In genomic region chr3:65196663-65197062, GRCh38 we compare ENCODE assay signal across 13 cellular contexts.
A peak's percentile ranks its signal among the peaks of the same experiment; 100 is the strongest.
DNase-seq lines count a peak whose midpoint lies in the region; ATAC-seq, FAIRE-seq and TF ChIP-seq lines count a peak whose summit lies in the region.
"Had no signal": no experiment of that assay in that cellular context is flagged by ENCODE, and none has a peak within 500 bp of the region (broad histone marks: within the 10 kb centered on the region; RNA-seq: fewer than 3 reads in every experiment).

No MANE protein-coding gene starts in this region.

- DNase-seq in RCC 7860 (ENCODE audit: low spot score) (peak; percentile 14), H1 (ENCODE audit: low read depth in 1 of 2, low spot score in 2 of 2) (no peak), left kidney (ENCODE audit: low read depth, low spot score) (peak; percentile 24), urothelium cell line (ENCODE audit: low spot score) (peak; percentile 23), GM19240 (ENCODE audit: insufficient read length, low spot score) (no peak), sigmoid colon (no peak)
- DNase-seq: C1 segment of cervical spinal cord, KBM-7, NCI-H1092, NCI-H2107, NCI-H774 had no signal

- CTCF ChIA-PET in H1 (lab: Charles Lee; ENCODE audit: partially characterized antibody), result no interaction called here

- TF ChIP-seq EP300 in H1 (IDR thresholded peaks at IDR 0.05; ENCODE audit: borderline replicate concordance in 1 of 2, low read depth in 2 of 2, low read length in 2 of 2) (no peak), sigmoid colon (IDR thresholded peaks at IDR 0.05) (no peak)

- no peak overlapping the region for H3K9ac ChIP-seq in H1 (replicated peaks in 1 of 4; ENCODE audit: extremely low read depth in 1 of 4, low read depth in 3 of 4, low read length in 3 of 4)

- no peak overlapping the region for H2BK120ac ChIP-seq in H1 (replicated peaks; ENCODE audit: low read depth, low read length)

- no peak overlapping the region for H4K5ac ChIP-seq in H1 (ENCODE audit: insufficient read length, low read depth, low read length)

- H3K18ac ChIP-seq in H1 (ENCODE audit: extremely low read depth, low read length), result no peak overlapping the region

- TF ChIP-seq RAD21 in H1 (IDR thresholded peaks at IDR 0.05 in 1 of 2, conservative IDR thresholded peaks at IDR 0.05 in 1 of 2; ENCODE audit: low read depth in 2 of 2, low read length in 2 of 2), result no peak

- no peak overlapping the region for H3K14ac ChIP-seq in H1 (ENCODE audit: insufficient read length)

- intact Hi-C loops in sigmoid colon (cut with DNase I), result no loop called here

- no peaks in the 10 kb centered on the region for H3K36me3 ChIP-seq in H1 (ENCODE audit: control insufficient read depth in 2 of 4, insufficient read depth in 4 of 4, low read length in 3 of 4)
- H3K36me3 ChIP-seq in sigmoid colon, result no peaks in the 10 kb centered on the region

- no peak overlapping the region for H3K4me2 ChIP-seq in H1 (ENCODE audit: insufficient read depth in 1 of 2, low read depth in 2 of 2, low read length in 2 of 2)

- POLR2A ChIA-PET in H1 (lab: Charles Lee; ENCODE audit: partially characterized antibody), result no interaction called here

- no peak overlapping the region for H4K8ac ChIP-seq in H1 (ENCODE audit: extremely low read depth, insufficient read depth, low read length)

- no peak overlapping the region for H4K91ac ChIP-seq in H1 (replicated peaks; ENCODE audit: insufficient read length, low read length)

- H2BK20ac ChIP-seq in H1 (ENCODE audit: low read length), result no peak overlapping the region

- H3K79me2 ChIP-seq in H1 (ENCODE audit: control insufficient read depth in 1 of 2, insufficient read depth in 2 of 2, low read length in 2 of 2), result no peaks in the 10 kb centered on the region

- H3K27me3 ChIP-seq in H1 (replicated peaks in 1 of 4; ENCODE audit: control insufficient read depth in 3 of 4, extremely low read depth in 1 of 4, insufficient read depth in 3 of 4, low read length in 3 of 4) (no peaks in the 10 kb centered on the region), sigmoid colon (no peaks in the 10 kb centered on the region)

- no peak overlapping the region for H2AFZ ChIP-seq in H1 (ENCODE audit: low read length)

- no peak for ATAC-seq in HG03520 (IDR thresholded peaks at IDR 0.05; ENCODE audit: unreplicated experiment)
- ATAC-seq: Right ventricle myocardium inferior had no signal

- H3K23ac ChIP-seq in H1 (ENCODE audit: insufficient read length), result no peak overlapping the region

- H3K4me1 ChIP-seq in H1 (replicated peaks in 1 of 4; ENCODE audit: control insufficient read depth in 3 of 4, insufficient read depth in 4 of 4, low read length in 3 of 4), result peaks cover 0 to 2% (median 1%) of the 10 kb centered on the region in 4 experiments; a peak in 2 of 7 replicates
- H3K4me1 ChIP-seq in sigmoid colon, result peaks cover 0 to 13% (median 3%) of the 10 kb centered on the region in 4 donors

- H3K4ac ChIP-seq in H1 (replicated peaks; ENCODE audit: insufficient read length, low read depth, low read length), result no peak overlapping the region

- no peak for FAIRE-seq in RCC 7860 (lab: Jason Lieb, UNC)
- no peak for FAIRE-seq in H1 (lab: Jason Lieb, UNC)
- FAIRE-seq in urothelium cell line (lab: Jason Lieb, UNC), result no peak

- TF ChIP-seq CTCF in H1 (IDR thresholded peaks at IDR 0.05; ENCODE audit: control extremely low read depth in 1 of 3, insufficient read depth in 1 of 3, low read depth in 1 of 3, low read length in 3 of 3) (no peak), sigmoid colon (IDR thresholded peaks at IDR 0.05) (no peak)

- 59% methylated on average over 3 of the region's 3 CpGs; no CpG with 5 or more reads in 1 of the 2 experiments for WGBS in H1 (ENCODE audit: extremely low coverage in 1 of 2, insufficient coverage in 1 of 2, insufficient read length in 1 of 2, insufficient replicate concordance in 2 of 2, low coverage in 1 of 2, low lambda C conversion rate in 2 of 2, missing lambda C conversion rate in 1 of 2), 2 experiments
- WGBS in sigmoid colon, 2 donors, result 66 to 67% methylated on average over 3 of the region's 3 CpGs

- no peak overlapping the region for H3K4me3 ChIP-seq in H1 (ENCODE audit: extremely low read depth in 1 of 4, insufficient read depth in 2 of 4, low read depth in 3 of 4, low read length in 4 of 4)
- no peak overlapping the region for H3K4me3 ChIP-seq in sigmoid colon

- no peak overlapping the region for H2BK12ac ChIP-seq in H1 (ENCODE audit: low read depth, low read length)

- H3K23me2 ChIP-seq in H1 (ENCODE audit: low read depth, low read length), result no peaks in the 10 kb centered on the region

- no peaks in the 10 kb centered on the region for H3K9me3 ChIP-seq in H1 (ENCODE audit: insufficient read depth in 2 of 2, low read depth in 1 of 2, low read length in 1 of 2)
- no peaks in the 10 kb centered on the region for H3K9me3 ChIP-seq in sigmoid colon

- H3K56ac ChIP-seq in H1 (replicated peaks; ENCODE audit: insufficient read length, low read depth, low read length), result no peak overlapping the region

- H2BK5ac ChIP-seq in H1 (ENCODE audit: low read depth, low read length), result no peak overlapping the region

- H2BK15ac ChIP-seq in H1 (ENCODE audit: low read length), result no peak overlapping the region

- H3K27ac ChIP-seq in H1 (ENCODE audit: low read depth, low read length) (no peak overlapping the region), sigmoid colon (no peak overlapping the region)

- H4K20me1 ChIP-seq in H1 (replicated peaks in 1 of 2; ENCODE audit: control insufficient read depth in 1 of 2, insufficient read depth in 2 of 2, low read length in 2 of 2), result no peaks in the 10 kb centered on the region

- no peaks in the 10 kb centered on the region for H3K79me1 ChIP-seq in H1 (ENCODE audit: low read depth, low read length)

- no peak for TF ChIP-seq POLR2A in H1 (IDR thresholded peaks at IDR 0.05; ENCODE audit: control extremely low read depth in 1 of 2, low read depth in 2 of 2, low read length in 2 of 2)
- no peak for TF ChIP-seq POLR2A in sigmoid colon (IDR thresholded peaks at IDR 0.05)

- no peak overlapping the region for H2AK5ac ChIP-seq in H1 (ENCODE audit: low read depth, low read length)

TF ChIP-seq in H1, 55 proteins besides CTCF, POLR2A, EP300 and RAD21:
- TF ChIP-seq TEAD4 (IDR thresholded peaks at IDR 0.05; ENCODE audit: low read depth, low read length) (0 out of 2 replicates have a peak, but pooled peaks have one; percentile 20), CBX5 (IDR thresholded peaks at IDR 0.05; ENCODE audit: low read depth, low read length) (no peak)

Comparison
In these comparisons a context has a peak if more than half of its experiments do, and no peak if none do; other contexts are left out.
1. DNase-seq: peak in RCC 7860 (single experiment), left kidney (single experiment) and urothelium cell line (single experiment); none in H1 (0 of 2), GM19240 (single experiment) and sigmoid colon (single experiment).